ENCODE assay signal across 22 cellular contexts in the genomic region with DNA sequence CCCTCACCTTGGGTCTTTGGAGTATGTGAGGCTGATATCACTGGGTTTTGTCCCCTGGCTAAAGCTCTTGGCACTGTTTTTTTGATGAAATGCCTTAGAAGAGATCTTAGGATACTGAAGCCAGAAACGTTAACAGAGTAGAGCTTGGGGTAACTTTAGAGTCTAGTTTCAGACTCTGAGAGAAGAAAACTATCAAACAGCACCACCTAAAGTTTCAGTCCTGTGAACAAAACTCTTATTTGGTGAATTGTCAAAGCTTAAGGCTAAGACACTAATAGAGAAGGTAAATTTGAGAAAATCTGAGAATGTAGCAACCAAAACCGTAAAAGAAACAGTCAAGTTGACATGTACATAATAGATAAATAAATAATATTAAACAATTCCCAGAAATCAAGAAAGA.
"Had no signal": no experiment of that assay in that cellular context is flagged by ENCODE, and none has a peak within 500 bp of the region (broad histone marks: within the 10 kb centered on the region; RNA-seq: fewer than 3 reads in every experiment).

No MANE protein-coding gene starts in this region.

- H3K79me2 ChIP-seq: parathyroid adenoma had no signal

- H3K27ac ChIP-seq: esophagus muscularis mucosa, left lung, parathyroid adenoma, sigmoid colon, spleen, thoracic aorta, upper lobe of left lung, WERI-Rb-1 had no signal

- H2AFZ ChIP-seq: parathyroid adenoma had no signal

- H3K4me3 Mint-ChIP-seq: activated naive CD8-positive, alpha-beta T cell treated with anti-CD3 and anti-CD28 coated beads for 36 hours; activated T-helper 1 cell treated with anti-CD3 and anti-CD28 coated beads, Interleukin-12 subunit alpha, Interleukin-12 subunit beta, Interleukin-2, Interleukin-4 antibody, amounts not matched to agents 30 ng/mL and 10 ng/mL and 1 ng/mL, durations not matched to agents 14 hours and 24 hours and 36 hours; brain; naive thymus-derived CD4-positive, alpha-beta T cell; stimulated activated memory B cell treated with anti-CD40 and anti-IgM and Interleukin-4, amounts not matched to agents 10 μg/mL and 1 μg/mL and 100 μg/mL, for 72 hours; T-helper 17 cell had no signal

- H3K9ac ChIP-seq: parathyroid adenoma had no signal

- H3K36me3 ChIP-seq: esophagus muscularis mucosa, left lung, sigmoid colon, spleen, thoracic aorta, upper lobe of left lung, WERI-Rb-1 had no signal

- H3K4me1 Mint-ChIP-seq: activated naive CD8-positive, alpha-beta T cell treated with anti-CD3 and anti-CD28 coated beads for 36 hours; naive thymus-derived CD4-positive, alpha-beta T cell; stimulated activated memory B cell treated with anti-CD40 and anti-IgM and Interleukin-4, amounts not matched to agents 10 μg/mL and 1 μg/mL and 100 μg/mL, for 72 hours; T-helper 17 cell had no signal

- H3K27me3 ChIP-seq: esophagus muscularis mucosa, sigmoid colon, upper lobe of left lung had no signal

- H3K27ac Mint-ChIP-seq: activated naive CD8-positive, alpha-beta T cell treated with anti-CD3 and anti-CD28 coated beads for 36 hours; activated T-helper 1 cell treated with anti-CD3 and anti-CD28 coated beads, Interleukin-12 subunit alpha, Interleukin-12 subunit beta, Interleukin-2, Interleukin-4 antibody, amounts not matched to agents 30 ng/mL and 10 ng/mL and 1 ng/mL, durations not matched to agents 14 hours and 24 hours and 36 hours; brain; naive thymus-derived CD4-positive, alpha-beta T cell; stimulated activated memory B cell treated with anti-CD40 and anti-IgM and Interleukin-4, amounts not matched to agents 10 μg/mL and 1 μg/mL and 100 μg/mL, for 72 hours; T-helper 17 cell had no signal

- H3K36me3 Mint-ChIP-seq: activated naive CD8-positive, alpha-beta T cell treated with anti-CD3 and anti-CD28 coated beads for 36 hours; brain; naive thymus-derived CD4-positive, alpha-beta T cell; stimulated activated memory B cell treated with anti-CD40 and anti-IgM and Interleukin-4, amounts not matched to agents 10 μg/mL and 1 μg/mL and 100 μg/mL, for 72 hours had no signal

- ATAC-seq: left lung; mucosa of descending colon; naive thymus-derived CD4-positive, alpha-beta T cell; stimulated activated memory B cell treated with anti-CD40 and anti-IgM and Interleukin-4, amounts not matched to agents 10 μg/mL and 1 μg/mL and 100 μg/mL, for 72 hours; T-helper 17 cell had no signal

- H3K9me3 ChIP-seq: esophagus muscularis mucosa, left lung, mucosa of descending colon, sigmoid colon, spleen, thoracic aorta, upper lobe of left lung had no signal

- DNase-seq: activated CD4-positive, alpha-beta T cell treated with anti-CD3 and anti-CD28 coated beads for 1 hour; activated naive CD4-positive, alpha-beta T cell; activated naive CD8-positive, alpha-beta T cell treated with anti-CD3 and anti-CD28 coated beads for 36 hours; caudate nucleus; cortex of kidney; foreskin fibroblast; islet precursor cell; left lung; mucosa of descending colon; naive thymus-derived CD4-positive, alpha-beta T cell; sigmoid colon; spleen; stimulated activated CD4-positive, alpha-beta T cell treated with anti-CD3 and anti-CD28 coated beads, Interleukin-4, amount 100 ng/mL, for 4 hours; T-helper 17 cell; upper lobe of left lung; WERI-Rb-1 had no signal

- H3K4me1 ChIP-seq: esophagus muscularis mucosa, left lung, parathyroid adenoma, sigmoid colon, spleen, upper lobe of left lung had no signal

- H3K9me3 Mint-ChIP-seq: activated naive CD8-positive, alpha-beta T cell treated with anti-CD3 and anti-CD28 coated beads for 36 hours; activated T-helper 1 cell treated with anti-CD3 and anti-CD28 coated beads, Interleukin-12 subunit alpha, Interleukin-12 subunit beta, Interleukin-2, Interleukin-4 antibody, amounts not matched to agents 30 ng/mL and 10 ng/mL and 1 ng/mL, durations not matched to agents 14 hours and 24 hours and 36 hours; brain; naive thymus-derived CD4-positive, alpha-beta T cell; stimulated activated memory B cell treated with anti-CD40 and anti-IgM and Interleukin-4, amounts not matched to agents 10 μg/mL and 1 μg/mL and 100 μg/mL, for 72 hours had no signal

- H3K4me3 ChIP-seq: esophagus muscularis mucosa, left lung, mucosa of descending colon, sigmoid colon, spleen, thoracic aorta, upper lobe of left lung had no signal
